In genomic region chr22:22593964-22594656, GRCh38 we compare ENCODE assay signal across 8 cellular contexts. TPM values are rescaled to one million over a fixed set of nuclear protein-coding genes. Genes with fewer than 3 reads are reported as not detected.
DNase-seq lines count a peak whose midpoint lies in the region; ATAC-seq and TF ChIP-seq lines count a peak whose summit lies in the region.

No MANE protein-coding gene starts in this region.

- BruUV-seq in MCF 10A (replicated peaks; lab: Mats Ljungman, UMichigan), result no TSS peak

- H3K4me1 ChIP-seq in breast epithelium, result no peaks in the 10 kb centered on the region
- H3K4me1 ChIP-seq in aorta (ENCODE audit: control insufficient read depth in 1 of 2, insufficient read depth in 2 of 2, low read length in 2 of 2), result no peaks in the 10 kb centered on the region

- H3K36me3 Mint-ChIP-seq in MCF 10A (ENCODE audit: insufficient read depth, unreplicated experiment), result no peaks in the 10 kb centered on the region
- H3K36me3 Mint-ChIP-seq in activated CD4-positive, alpha-beta T cell treated with anti-CD3 and anti-CD28 coated beads, Interleukin-2, amount 10 ng/mL, durations not matched to agents 7 days and 5 days (ENCODE audit: low read depth), result no peaks in the 10 kb centered on the region
- H3K36me3 Mint-ChIP-seq in endothelial cell (ENCODE audit: low read depth, unreplicated experiment), result no peaks in the 10 kb centered on the region
- H3K36me3 Mint-ChIP-seq in natural killer cell, result no peaks in the 10 kb centered on the region
- H3K36me3 Mint-ChIP-seq in type B pancreatic cell, result no peaks in the 10 kb centered on the region

- TF ChIP-seq CTCF in MCF 10A (IDR thresholded peaks at IDR 0.05; ENCODE audit: unreplicated experiment) (peak; percentile 73), breast epithelium (IDR thresholded peaks at IDR 0.05) (peak in 1 of 3 donors; percentile 28), endothelial cell (IDR thresholded peaks at IDR 0.05; ENCODE audit: unreplicated experiment) (peak; percentile 74), natural killer cell (IDR thresholded peaks at IDR 0.05) (peak; percentile 76), type B pancreatic cell (conservative IDR thresholded peaks at IDR 0.05) (peak; percentile 87)

- H3K9me3 ChIP-seq in breast epithelium, result no peaks in the 10 kb centered on the region
- no peaks in the 10 kb centered on the region for H3K9me3 ChIP-seq in aorta (ENCODE audit: control insufficient read depth, low read length)

- no peak overlapping the region for H3K4me3 Mint-ChIP-seq in MCF 10A (ENCODE audit: unreplicated experiment)
- no peak overlapping the region for H3K4me3 Mint-ChIP-seq in activated CD4-positive, alpha-beta T cell treated with anti-CD3 and anti-CD28 coated beads, Interleukin-2, amount 10 ng/mL, durations not matched to agents 7 days and 5 days
- H3K4me3 Mint-ChIP-seq in endothelial cell (ENCODE audit: unreplicated experiment), result no peak overlapping the region
- H3K4me3 Mint-ChIP-seq in natural killer cell, result no peak overlapping the region
- H3K4me3 Mint-ChIP-seq in type B pancreatic cell, result no peak overlapping the region

- intact Hi-C loops in MCF 10A (cut with micrococcal nuclease) (no loop called here), breast epithelium (cut with DNase I; ENCODE audit: low total_unique reads) (no loop called here), natural killer cell (cut with micrococcal nuclease) (loop anchor here (1.0 to 10.0 kb wide), 3 partner anchors 291 to 531 kb away; no protein-coding TSS in a partner anchor), aorta (cut with DNase I) (no loop called here)

- ATAC-seq in natural killer cell (peak; percentile 67 to 88 (median 82)), aorta (ENCODE audit: low FRiP score) (no peak)

- H3K36me3 ChIP-seq in breast epithelium, result no peaks in the 10 kb centered on the region
- H3K36me3 ChIP-seq in aorta (ENCODE audit: control insufficient read depth in 1 of 2, insufficient read depth in 2 of 2, low read length in 1 of 2), result no peaks in the 10 kb centered on the region

- H3K4me1 Mint-ChIP-seq in MCF 10A (ENCODE audit: insufficient read depth, unreplicated experiment) (no peaks in the 10 kb centered on the region), endothelial cell (ENCODE audit: unreplicated experiment) (peaks cover 2% of the 10 kb centered on the region), natural killer cell (peaks cover 6% of the 10 kb centered on the region in 2 donors), type B pancreatic cell (ENCODE audit: unreplicated experiment) (peaks cover 13% of the 10 kb centered on the region)
- no peaks in the 10 kb centered on the region for H3K4me1 Mint-ChIP-seq in activated CD4-positive, alpha-beta T cell treated with anti-CD3 and anti-CD28 coated beads, Interleukin-2, amount 10 ng/mL, durations not matched to agents 7 days and 5 days

- H3K27me3 Mint-ChIP-seq in MCF 10A (ENCODE audit: insufficient read depth, unreplicated experiment) (peaks cover 61% of the 10 kb centered on the region), endothelial cell (ENCODE audit: unreplicated experiment) (peaks cover 7% of the 10 kb centered on the region), natural killer cell (ENCODE audit: low read depth in 2 of 2) (peaks cover 0 to 4% of the 10 kb centered on the region in 2 donors), type B pancreatic cell (peaks cover 16% of the 10 kb centered on the region)
- peaks cover 5% of the 10 kb centered on the region for H3K27me3 Mint-ChIP-seq in activated CD4-positive, alpha-beta T cell treated with anti-CD3 and anti-CD28 coated beads, Interleukin-2, amount 10 ng/mL, durations not matched to agents 7 days and 5 days

- H3K4me3 ChIP-seq in breast epithelium (no peak overlapping the region), aorta (ENCODE audit: low read length in 2 of 2) (no peak overlapping the region)

- DNase-seq in MCF 10A (ENCODE audit: unreplicated experiment), result peak; percentile 53
- DNase-seq in breast epithelium (ENCODE audit: low spot score in 2 of 2), result no peak
- DNase-seq in NCI-H146 (lab: John Stamatoyannopoulos, UW), result peak; percentile 63
- peak; percentile 61 for DNase-seq in activated CD4-positive, alpha-beta T cell treated with anti-CD3 and anti-CD28 coated beads, Interleukin-2, amount 10 ng/mL, durations not matched to agents 7 days and 5 days
- peak; percentile 59 for DNase-seq in endothelial cell (ENCODE audit: low spot score)
- peak; percentile 50 for DNase-seq in natural killer cell
- DNase-seq in type B pancreatic cell (ENCODE audit: extremely low spot score, unreplicated experiment), result no peak
- DNase-seq in aorta, result no peak

- CTCF ChIA-PET in MCF 10A (lab: Yijun Ruan, JAX), result interaction anchor here (0.6 to 3.0 kb wide), 10 partner anchors 8 to 1205 kb away, joined by 3 to 13 read pairs (median 3); no protein-coding TSS in a partner anchor
- CTCF ChIA-PET in activated CD4-positive, alpha-beta T cell treated with anti-CD3 and anti-CD28 coated beads, Interleukin-2, amount 10 ng/mL, durations not matched to agents 7 days and 5 days (lab: Charles Lee), result interaction anchor here (0.7 kb wide), 1 partner anchor 11 kb away, joined by 3 read pairs; no protein-coding TSS in a partner anchor

- H3K27ac ChIP-seq in breast epithelium (no peak overlapping the region), aorta (ENCODE audit: low read depth in 1 of 2, low read length in 2 of 2) (no peak overlapping the region)

- TF ChIP-seq POLR2A in breast epithelium (IDR thresholded peaks at IDR 0.05), result no peak

- POLR2A ChIA-PET in MCF 10A (lab: Yijun Ruan, JAX), result no interaction called here
- POLR2A ChIA-PET in activated CD4-positive, alpha-beta T cell treated with anti-CD3 and anti-CD28 coated beads, Interleukin-2, amount 10 ng/mL, durations not matched to agents 7 days and 5 days (lab: Charles Lee), result no interaction called here

- WGBS in aorta, 2 donors, result 54 to 55% methylated on average over 10 of the region's 10 CpGs

- no peaks in the 10 kb centered on the region for H3K27me3 ChIP-seq in breast epithelium
- H3K27me3 ChIP-seq in aorta (ENCODE audit: control insufficient read depth in 1 of 2, insufficient read depth in 2 of 2, low read length in 1 of 2), result peaks cover 0 to 2% of the 10 kb centered on the region in 2 donors

- H3K9me3 Mint-ChIP-seq in MCF 10A (ENCODE audit: unreplicated experiment) (no peaks in the 10 kb centered on the region), endothelial cell (ENCODE audit: unreplicated experiment) (no peaks in the 10 kb centered on the region), natural killer cell (no peaks in the 10 kb centered on the region), type B pancreatic cell (no peaks in the 10 kb centered on the region)
- no peaks in the 10 kb centered on the region for H3K9me3 Mint-ChIP-seq in activated CD4-positive, alpha-beta T cell treated with anti-CD3 and anti-CD28 coated beads, Interleukin-2, amount 10 ng/mL, durations not matched to agents 7 days and 5 days

- no peak overlapping the region for H3K27ac Mint-ChIP-seq in MCF 10A (ENCODE audit: low read depth, unreplicated experiment)
- H3K27ac Mint-ChIP-seq in activated CD4-positive, alpha-beta T cell treated with anti-CD3 and anti-CD28 coated beads, Interleukin-2, amount 10 ng/mL, durations not matched to agents 7 days and 5 days, result no peak overlapping the region
- H3K27ac Mint-ChIP-seq in endothelial cell (ENCODE audit: unreplicated experiment), result no peak overlapping the region
- H3K27ac Mint-ChIP-seq in natural killer cell, result no peak overlapping the region
- no peak overlapping the region for H3K27ac Mint-ChIP-seq in type B pancreatic cell

RNA-seq across cellular contexts. Expression of gene PRAME, which starts 35.0 kb away (rescaled TPM):
- total RNA-seq in MCF 10A (2022) (not detected in 2 replicates), breast epithelium (under 1 TPM in 1 of 3 donors, not detected in 2; 0.33 TPM), endothelial cell (ENCODE audit: unreplicated experiment) (not detected), natural killer cell (not detected), type B pancreatic cell (ENCODE audit: low replicate concordance) (0.10 TPM in 1 of 2 replicates, not detected in the other), aorta (not detected)
- not detected for total RNA-seq in activated CD4-positive, alpha-beta T cell treated with anti-CD3 and anti-CD28 coated beads, Interleukin-2, amount 10 ng/mL, durations not matched to agents 7 days and 5 days
- not detected for polyA plus RNA-seq in aorta

RNA-seq across cellular contexts. Expression of gene GGTLC2, which starts 50.3 kb away (rescaled TPM):
- total RNA-seq in MCF 10A (2022) (not detected in 2 replicates), breast epithelium (not detected), endothelial cell (ENCODE audit: unreplicated experiment) (not detected), natural killer cell (not detected), type B pancreatic cell (ENCODE audit: low replicate concordance) (not detected in 2 replicates), aorta (not detected)
- not detected for total RNA-seq in activated CD4-positive, alpha-beta T cell treated with anti-CD3 and anti-CD28 coated beads, Interleukin-2, amount 10 ng/mL, durations not matched to agents 7 days and 5 days
- not detected for polyA plus RNA-seq in aorta

Comparison
In these comparisons a context has a peak if more than half of its experiments do, and no peak if none do; other contexts are left out.
1. DNase-seq: peak in MCF 10A (single experiment), NCI-H146 (single experiment), activated CD4-positive, alpha-beta T cell treated with anti-CD3 and anti-CD28 coated beads, Interleukin-2, amount 10 ng/mL, durations not matched to agents 7 days and 5 days (single experiment), endothelial cell (single experiment) and natural killer cell (single experiment); none in breast epithelium (0 of 2), type B pancreatic cell (single experiment) and aorta (0 of 2).